1 cellular context compared by ENCODE assay signal in the genomic region with DNA sequence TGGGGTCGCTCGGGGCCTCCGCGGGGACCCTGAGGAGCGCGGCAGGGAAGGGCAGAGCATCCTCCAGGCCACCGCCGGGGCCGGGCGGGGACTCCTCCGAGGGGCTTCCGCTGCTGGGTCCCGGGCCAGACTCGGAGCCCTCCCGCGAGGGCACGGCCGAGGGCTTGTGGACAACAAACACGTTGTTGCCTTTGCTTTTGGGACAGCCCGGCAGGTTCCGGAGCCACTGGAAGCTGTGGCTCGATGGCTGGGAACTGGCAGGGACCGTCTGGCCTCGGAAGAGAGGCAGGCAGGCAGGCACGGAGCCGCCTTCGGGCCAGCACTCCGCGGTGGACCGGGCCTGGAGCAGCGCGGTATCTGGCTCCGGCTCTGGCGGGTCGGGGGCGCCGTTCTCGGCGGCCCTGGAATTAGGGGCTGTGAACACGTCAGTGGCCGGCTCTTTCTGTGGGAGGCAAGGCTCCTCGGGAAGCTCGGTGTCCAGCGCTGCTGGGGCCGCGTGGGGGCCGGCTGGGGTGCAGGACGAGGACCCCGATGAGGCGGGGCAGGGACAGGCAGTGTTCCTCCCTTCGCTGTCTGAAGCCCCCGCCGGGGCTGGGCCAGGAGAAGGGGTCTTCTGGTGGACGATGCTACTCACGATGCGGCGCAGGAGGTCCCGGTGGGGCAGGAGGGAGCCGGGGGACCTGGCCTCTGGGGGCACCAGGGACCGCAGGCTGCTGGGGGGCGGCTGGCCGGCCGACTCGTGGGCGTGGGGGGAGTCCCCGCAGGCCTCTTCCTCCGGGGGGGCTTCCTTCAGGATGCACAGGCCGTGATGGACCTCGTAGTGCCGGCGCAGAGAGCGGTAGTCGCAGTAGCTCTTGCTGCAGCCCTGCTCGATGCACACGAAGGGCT.
TF ChIP-seq lines count a peak whose summit lies in the region.

No MANE protein-coding gene starts in this region.

TF ChIP-seq in HepG2, 621 proteins besides CTCF, POLR2A, EP300 and RAD21:
- TF ChIP-seq, protein P1, sequence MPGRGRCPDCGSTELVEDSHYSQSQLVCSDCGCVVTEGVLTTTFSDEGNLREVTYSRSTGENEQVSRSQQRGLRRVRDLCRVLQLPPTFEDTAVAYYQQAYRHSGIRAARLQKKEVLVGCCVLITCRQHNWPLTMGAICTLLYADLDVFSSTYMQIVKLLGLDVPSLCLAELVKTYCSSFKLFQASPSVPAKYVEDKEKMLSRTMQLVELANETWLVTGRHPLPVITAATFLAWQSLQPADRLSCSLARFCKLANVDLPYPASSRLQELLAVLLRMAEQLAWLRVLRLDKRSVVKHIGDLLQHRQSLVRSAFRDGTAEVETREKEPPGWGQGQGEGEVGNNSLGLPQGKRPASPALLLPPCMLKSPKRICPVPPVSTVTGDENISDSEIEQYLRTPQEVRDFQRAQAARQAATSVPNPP (CRISPR knock-in tag; IDR thresholded peaks at IDR 0.05), result no peak
- TF ChIP-seq ZNF564 (CRISPR knock-in tag; IDR thresholded peaks at IDR 0.05) (no peak), ZNF468 (CRISPR knock-in tag; IDR thresholded peaks at IDR 0.05) (no peak), ZNF496 (CRISPR knock-in tag; IDR thresholded peaks at IDR 0.05; ENCODE audit: insufficient replicate concordance) (no peak), TMF1 (CRISPR knock-in tag; IDR thresholded peaks at IDR 0.05; ENCODE audit: low read depth) (no peak), ZNF34 (CRISPR knock-in tag; IDR thresholded peaks at IDR 0.05; ENCODE audit: borderline replicate concordance) (no peak), U2AF2 (IDR thresholded peaks at IDR 0.05; ENCODE audit: low read depth, low read length) (no peak), YEATS2 (CRISPR knock-in tag; IDR thresholded peaks at IDR 0.05; ENCODE audit: borderline replicate concordance) (no peak), PHF8 (CRISPR knock-in tag; IDR thresholded peaks at IDR 0.05) (no peak), ZFY (CRISPR knock-in tag; IDR thresholded peaks at IDR 0.05) (no peak), ZNF337 (CRISPR knock-in tag; IDR thresholded peaks at IDR 0.05; ENCODE audit: borderline replicate concordance, low read depth) (no peak), SNAI1 (CRISPR knock-in tag; IDR thresholded peaks at IDR 0.05; ENCODE audit: borderline replicate concordance) (no peak), ZSCAN29 (CRISPR knock-in tag; conservative IDR thresholded peaks at IDR 0.05) (no peak), GFI1 (CRISPR knock-in tag; IDR thresholded peaks at IDR 0.05; ENCODE audit: borderline replicate concordance) (no peak), NFKB2 (CRISPR knock-in tag; IDR thresholded peaks at IDR 0.05; ENCODE audit: borderline replicate concordance) (no peak), ZNF3 (CRISPR knock-in tag; IDR thresholded peaks at IDR 0.05) (no peak), ZNF670 (CRISPR knock-in tag; IDR thresholded peaks at IDR 0.05; ENCODE audit: borderline replicate concordance) (no peak)
- TF ChIP-seq, protein P2, sequence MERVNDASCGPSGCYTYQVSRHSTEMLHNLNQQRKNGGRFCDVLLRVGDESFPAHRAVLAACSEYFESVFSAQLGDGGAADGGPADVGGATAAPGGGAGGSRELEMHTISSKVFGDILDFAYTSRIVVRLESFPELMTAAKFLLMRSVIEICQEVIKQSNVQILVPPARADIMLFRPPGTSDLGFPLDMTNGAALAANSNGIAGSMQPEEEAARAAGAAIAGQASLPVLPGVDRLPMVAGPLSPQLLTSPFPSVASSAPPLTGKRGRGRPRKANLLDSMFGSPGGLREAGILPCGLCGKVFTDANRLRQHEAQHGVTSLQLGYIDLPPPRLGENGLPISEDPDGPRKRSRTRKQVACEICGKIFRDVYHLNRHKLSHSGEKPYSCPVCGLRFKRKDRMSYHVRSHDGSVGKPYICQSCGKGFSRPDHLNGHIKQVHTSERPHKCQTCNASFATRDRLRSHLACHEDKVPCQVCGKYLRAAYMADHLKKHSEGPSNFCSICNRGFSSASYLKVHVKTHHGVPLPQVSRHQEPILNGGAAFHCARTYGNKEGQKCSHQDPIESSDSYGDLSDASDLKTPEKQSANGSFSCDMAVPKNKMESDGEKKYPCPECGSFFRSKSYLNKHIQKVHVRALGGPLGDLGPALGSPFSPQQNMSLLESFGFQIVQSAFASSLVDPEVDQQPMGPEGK (CRISPR knock-in tag; IDR thresholded peaks at IDR 0.05), result no peak
- TF ChIP-seq, protein P3, sequence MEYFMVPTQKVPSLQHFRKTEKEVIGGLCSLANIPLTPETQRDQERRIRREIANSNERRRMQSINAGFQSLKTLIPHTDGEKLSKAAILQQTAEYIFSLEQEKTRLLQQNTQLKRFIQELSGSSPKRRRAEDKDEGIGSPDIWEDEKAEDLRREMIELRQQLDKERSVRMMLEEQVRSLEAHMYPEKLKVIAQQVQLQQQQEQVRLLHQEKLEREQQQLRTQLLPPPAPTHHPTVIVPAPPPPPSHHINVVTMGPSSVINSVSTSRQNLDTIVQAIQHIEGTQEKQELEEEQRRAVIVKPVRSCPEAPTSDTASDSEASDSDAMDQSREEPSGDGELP (IDR thresholded peaks at IDR 0.05; ENCODE audit: borderline replicate concordance, low read depth), result no peak
